Comparison of ENCODE assay signal across 1 cellular context in the genomic region with DNA sequence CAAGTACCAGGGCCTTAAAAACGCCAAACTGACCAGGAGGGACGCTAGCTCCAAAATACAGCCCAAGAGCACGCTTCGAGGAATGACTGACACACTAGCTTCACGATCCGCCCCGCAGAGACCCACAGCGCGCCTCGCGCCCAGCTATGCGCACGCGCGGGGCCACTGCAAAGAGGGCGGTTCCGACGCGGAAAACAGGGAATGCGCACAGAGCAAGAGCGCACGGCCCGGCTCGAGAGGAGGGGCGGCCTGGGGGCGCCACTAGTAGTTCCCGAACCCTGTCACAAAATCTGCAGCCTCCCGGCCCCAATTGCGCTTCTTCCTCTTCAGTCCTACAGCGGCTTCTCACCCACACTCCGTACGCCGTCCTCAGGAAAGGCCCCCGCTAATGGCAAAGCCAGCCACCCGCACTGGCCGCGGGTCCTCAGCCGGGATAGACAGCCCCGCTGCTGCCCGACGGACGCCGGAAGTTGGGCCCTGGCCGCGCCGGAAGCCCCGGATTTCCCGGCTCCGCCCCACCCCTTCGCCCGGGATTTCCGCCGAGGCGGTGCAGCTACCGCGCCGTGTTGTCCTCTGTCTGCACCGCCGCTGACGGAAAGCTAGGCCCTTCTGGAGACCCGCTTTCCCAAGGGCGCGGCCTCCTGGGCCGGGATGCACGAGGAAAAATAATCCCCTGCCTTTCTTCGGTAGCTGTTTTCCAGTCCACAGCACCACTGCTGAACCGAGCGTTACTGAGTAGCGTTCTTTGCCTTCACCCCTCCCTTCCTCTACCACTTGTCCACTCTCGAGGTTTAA.
TF ChIP-seq lines count a peak whose summit lies in the region.

A gene with protein sequence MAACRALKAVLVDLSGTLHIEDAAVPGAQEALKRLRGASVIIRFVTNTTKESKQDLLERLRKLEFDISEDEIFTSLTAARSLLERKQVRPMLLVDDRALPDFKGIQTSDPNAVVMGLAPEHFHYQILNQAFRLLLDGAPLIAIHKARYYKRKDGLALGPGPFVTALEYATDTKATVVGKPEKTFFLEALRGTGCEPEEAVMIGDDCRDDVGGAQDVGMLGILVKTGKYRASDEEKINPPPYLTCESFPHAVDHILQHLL (minus strand): TSS at position 472 of the 795 bp plus-strand sequence. CDS start 14,061 bp downstream, outside the sequence.

TF ChIP-seq in K562, 482 proteins besides CTCF, POLR2A, EP300 and RAD21 (continued from another document and continues in another):
- TF ChIP-seq, protein P1, sequence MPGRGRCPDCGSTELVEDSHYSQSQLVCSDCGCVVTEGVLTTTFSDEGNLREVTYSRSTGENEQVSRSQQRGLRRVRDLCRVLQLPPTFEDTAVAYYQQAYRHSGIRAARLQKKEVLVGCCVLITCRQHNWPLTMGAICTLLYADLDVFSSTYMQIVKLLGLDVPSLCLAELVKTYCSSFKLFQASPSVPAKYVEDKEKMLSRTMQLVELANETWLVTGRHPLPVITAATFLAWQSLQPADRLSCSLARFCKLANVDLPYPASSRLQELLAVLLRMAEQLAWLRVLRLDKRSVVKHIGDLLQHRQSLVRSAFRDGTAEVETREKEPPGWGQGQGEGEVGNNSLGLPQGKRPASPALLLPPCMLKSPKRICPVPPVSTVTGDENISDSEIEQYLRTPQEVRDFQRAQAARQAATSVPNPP (IDR thresholded peaks at IDR 0.05; ENCODE audit: borderline replicate concordance, insufficient read depth, insufficient read length): no peak
- TF ChIP-seq PRMT5 (CRISPR knock-in tag; IDR thresholded peaks at IDR 0.05) (no peak), NR3C1 (CRISPR knock-in tag; IDR thresholded peaks at IDR 0.05) (no peak), ELK1 (CRISPR knock-in tag; IDR thresholded peaks at IDR 0.05) (no peak), POLR2B (IDR thresholded peaks at IDR 0.05; ENCODE audit: low read depth, partially characterized antibody) (peak; percentile 68), NR0B1 (IDR thresholded peaks at IDR 0.05; ENCODE audit: partially characterized antibody) (no peak), NRF1 (conservative IDR thresholded peaks at IDR 0.05 in 1 of 2, IDR thresholded peaks at IDR 0.05 in 1 of 2) (peak; percentile 92 to 94), MEIS2 (IDR thresholded peaks at IDR 0.05; ENCODE audit: partially characterized antibody) (peak; percentile 59), CCNT2 (IDR thresholded peaks at IDR 0.05; ENCODE audit: borderline replicate concordance, extremely low read depth, insufficient read length, low read depth, low read length) (peak; percentile 10), ATF2 (CRISPR knock-in tag; IDR thresholded peaks at IDR 0.05) (no peak), ZKSCAN3 (CRISPR knock-in tag; IDR thresholded peaks at IDR 0.05) (no peak), BRD9 (IDR thresholded peaks at IDR 0.05; ENCODE audit: low read depth, partially characterized antibody) (no peak), POLR2AphosphoS5 (IDR thresholded peaks at IDR 0.05; ENCODE audit: control insufficient read depth, insufficient read depth, low read depth, low read length) (peak; percentile 52; the same call in 1 of the 2 replicates), EP400 (IDR thresholded peaks at IDR 0.05) (peak; percentile 56), NFRKB (IDR thresholded peaks at IDR 0.05; ENCODE audit: low read depth) (no peak), SPI1 (IDR thresholded peaks at IDR 0.05; ENCODE audit: borderline replicate concordance, low read depth, low read length) (no peak), CAMTA2 (CRISPR knock-in tag; conservative IDR thresholded peaks at IDR 0.05) (no peak), SNIP1 (IDR thresholded peaks at IDR 0.05; ENCODE audit: low read depth) (no peak), ZNF124 (CRISPR knock-in tag; IDR thresholded peaks at IDR 0.05) (no peak), ETV5 (CRISPR knock-in tag; IDR thresholded peaks at IDR 0.05; ENCODE audit: low read depth) (peak; percentile 65; the same call in 1 of the 2 replicates), ZBTB34 (CRISPR knock-in tag; IDR thresholded peaks at IDR 0.05) (no peak), ARHGAP35 (IDR thresholded peaks at IDR 0.05; ENCODE audit: partially characterized antibody) (no peak), KHSRP (IDR thresholded peaks at IDR 0.05) (no peak), FUS (optimal IDR thresholded peaks at IDR 0.05; ENCODE audit: low read depth, low read length) (no peak), MTA1 (IDR thresholded peaks at IDR 0.05; ENCODE audit: borderline replicate concordance) (no peak), KDM2B (CRISPR knock-in tag; IDR thresholded peaks at IDR 0.05) (no peak), HDAC1 (IDR thresholded peaks at IDR 0.05) (peak in 1 of 2 experiments; percentile 44; a peak in 1 of 4 replicates), ESRRA (IDR thresholded peaks at IDR 0.05; ENCODE audit: borderline replicate concordance, low read depth) (no peak), ZNF717 (CRISPR knock-in tag; IDR thresholded peaks at IDR 0.05) (no peak), FOXJ3 (CRISPR knock-in tag; IDR thresholded peaks at IDR 0.05) (no peak), ZNF174 (CRISPR knock-in tag; IDR thresholded peaks at IDR 0.05) (no peak), MYC (IDR thresholded peaks at IDR 0.05; ENCODE audit: low read depth, low read length) (0 out of 2 replicates have a peak, but pooled peaks have one; percentile 15), MYC (CRISPR knock-in tag; IDR thresholded peaks at IDR 0.05; ENCODE audit: borderline replicate concordance, low read depth) (no peak), BRF1 (IDR thresholded peaks at IDR 0.05; ENCODE audit: borderline replicate concordance, extremely low read depth, insufficient read length) (no peak), SMC3 (conservative IDR thresholded peaks at IDR 0.05; ENCODE audit: insufficient read depth, low read depth, low read length) (no peak), MEF2A (IDR thresholded peaks at IDR 0.05; ENCODE audit: control insufficient read depth, low read depth, low read length) (no peak), RBFOX2 (IDR thresholded peaks at IDR 0.05; ENCODE audit: low read depth, low read length) (peak; percentile 92), CHD4 (IDR thresholded peaks at IDR 0.05; ENCODE audit: insufficient read depth, insufficient replicate concordance, low read depth, low read length, poor library complexity, severe bottlenecking) (no peak), JUN (IDR thresholded peaks at IDR 0.05; ENCODE audit: borderline replicate concordance, low read depth, low read length) (no peak), JUN (CRISPR knock-in tag; IDR thresholded peaks at IDR 0.05; ENCODE audit: borderline replicate concordance) (no peak), CREM (IDR thresholded peaks at IDR 0.05; ENCODE audit: low read depth) (0 out of 2 replicates have a peak, but pooled peaks have one; percentile 25), KLF1 (tag; IDR thresholded peaks at IDR 0.05) (no peak), REST (CRISPR knock-in tag; IDR thresholded peaks at IDR 0.05; ENCODE audit: low read depth) (no peak), CC2D1A (IDR thresholded peaks at IDR 0.05) (no peak), RBBP5 (IDR thresholded peaks at IDR 0.05; ENCODE audit: borderline replicate concordance, insufficient read depth, low read length, poor library complexity, severe bottlenecking) (peak; percentile 80), POU5F1 (IDR thresholded peaks at IDR 0.05; ENCODE audit: borderline replicate concordance, low read depth, low read length, partially characterized antibody) (no peak), ZNF311 (CRISPR knock-in tag; IDR thresholded peaks at IDR 0.05) (no peak), KDM5B (IDR thresholded peaks at IDR 0.05; ENCODE audit: insufficient replicate concordance, low read depth, low read length) (peak; percentile 77), MIER1 (IDR thresholded peaks at IDR 0.05; ENCODE audit: low read depth) (no peak), ZFX (CRISPR knock-in tag; IDR thresholded peaks at IDR 0.05) (peak; percentile 72), MCM7 (IDR thresholded peaks at IDR 0.05) (no peak), ZNF76 (CRISPR knock-in tag; IDR thresholded peaks at IDR 0.05; ENCODE audit: borderline replicate concordance) (no peak), PTBP1 (IDR thresholded peaks at IDR 0.05; ENCODE audit: low read depth, low read length) (no peak), GABPB1 (CRISPR knock-in tag; IDR thresholded peaks at IDR 0.05) (peak; percentile 84), ARNT (IDR thresholded peaks at IDR 0.05) (no peak), OTX1 (CRISPR knock-in tag; IDR thresholded peaks at IDR 0.05) (no peak)
- TF ChIP-seq, protein P2, sequence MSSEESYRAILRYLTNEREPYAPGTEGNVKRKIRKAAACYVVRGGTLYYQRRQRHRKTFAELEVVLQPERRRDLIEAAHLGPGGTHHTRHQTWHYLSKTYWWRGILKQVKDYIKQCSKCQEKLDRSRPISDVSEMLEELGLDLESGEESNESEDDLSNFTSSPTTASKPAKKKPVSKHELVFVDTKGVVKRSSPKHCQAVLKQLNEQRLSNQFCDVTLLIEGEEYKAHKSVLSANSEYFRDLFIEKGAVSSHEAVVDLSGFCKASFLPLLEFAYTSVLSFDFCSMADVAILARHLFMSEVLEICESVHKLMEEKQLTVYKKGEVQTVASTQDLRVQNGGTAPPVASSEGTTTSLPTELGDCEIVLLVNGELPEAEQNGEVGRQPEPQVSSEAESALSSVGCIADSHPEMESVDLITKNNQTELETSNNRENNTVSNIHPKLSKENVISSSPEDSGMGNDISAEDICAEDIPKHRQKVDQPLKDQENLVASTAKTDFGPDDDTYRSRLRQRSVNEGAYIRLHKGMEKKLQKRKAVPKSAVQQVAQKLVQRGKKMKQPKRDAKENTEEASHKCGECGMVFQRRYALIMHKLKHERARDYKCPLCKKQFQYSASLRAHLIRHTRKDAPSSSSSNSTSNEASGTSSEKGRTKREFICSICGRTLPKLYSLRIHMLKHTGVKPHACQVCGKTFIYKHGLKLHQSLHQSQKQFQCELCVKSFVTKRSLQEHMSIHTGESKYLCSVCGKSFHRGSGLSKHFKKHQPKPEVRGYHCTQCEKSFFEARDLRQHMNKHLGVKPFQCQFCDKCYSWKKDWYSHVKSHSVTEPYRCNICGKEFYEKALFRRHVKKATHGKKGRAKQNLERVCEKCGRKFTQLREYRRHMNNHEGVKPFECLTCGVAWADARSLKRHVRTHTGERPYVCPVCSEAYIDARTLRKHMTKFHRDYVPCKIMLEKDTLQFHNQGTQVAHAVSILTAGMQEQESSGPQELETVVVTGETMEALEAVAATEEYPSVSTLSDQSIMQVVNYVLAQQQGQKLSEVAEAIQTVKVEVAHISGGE (CRISPR knock-in tag; IDR thresholded peaks at IDR 0.05): peak in 2 of 3 experiments; percentile 46 to 89; a peak in 4 of 6 replicates
